ENCODE assay signal across 8 cellular contexts in genomic region chr17:81703747-81704654, GRCh38. TPM values are rescaled to one million over a fixed set of nuclear protein-coding genes. Genes with fewer than 3 reads are reported as not detected.
DNase-seq lines count a peak whose midpoint lies in the region; ATAC-seq and TF ChIP-seq lines count a peak whose summit lies in the region.

No MANE protein-coding gene starts in this region.

- H3K36me3 ChIP-seq in heart right ventricle, result peaks cover 0 to 71% (median 9%) of the 10 kb centered on the region in 9 donors

- peak overlapping the region; percentile 89 to 96 (median 92) for H3K27ac ChIP-seq in heart right ventricle
- H3K27ac ChIP-seq in substantia nigra (ENCODE audit: low read depth, low read length, poor library complexity, severe bottlenecking), result peak overlapping the region; percentile 86

- peak overlapping the region; percentile 75 to 99 (median 92) for H3K4me3 ChIP-seq in heart right ventricle

- peak in 1 of 8 donors; percentile 2 for ATAC-seq in heart right ventricle
- no peak for ATAC-seq in GM21576 (IDR thresholded peaks at IDR 0.05; ENCODE audit: unreplicated experiment)

- 22 to 25% methylated on average over 26 to 27 of the region's 27 CpGs for WGBS in heart right ventricle, 2 donors

- peaks cover 40% of the 10 kb centered on the region for H3K4me1 Mint-ChIP-seq in activated naive CD4-positive, alpha-beta T cell treated with anti-CD3 and anti-CD28 coated beads, Interleukin-2, amount 10 ng/mL, durations not matched to agents 7 days and 5 days
- H3K4me1 Mint-ChIP-seq in immature natural killer cell, result peaks cover 22% of the 10 kb centered on the region in 2 donors

- no peaks in the 10 kb centered on the region for H3K27me3 ChIP-seq in heart right ventricle

- peaks cover 19 to 38% (median 31%) of the 10 kb centered on the region in 9 donors for H3K4me1 ChIP-seq in heart right ventricle

- H3K9me3 ChIP-seq in heart right ventricle, result no peaks in the 10 kb centered on the region

- H3K4me3 Mint-ChIP-seq in activated naive CD4-positive, alpha-beta T cell treated with anti-CD3 and anti-CD28 coated beads, Interleukin-2, amount 10 ng/mL, durations not matched to agents 7 days and 5 days, result peak overlapping the region; percentile 86
- peak overlapping the region; percentile 70 to 78 (median 76) for H3K4me3 Mint-ChIP-seq in immature natural killer cell

- DNase-seq in heart right ventricle, result no peak
- DNase-seq in cardiac septum (ENCODE audit: low spot score), result no peak
- peak; percentile 52 for DNase-seq in activated naive CD4-positive, alpha-beta T cell treated with anti-CD3 and anti-CD28 coated beads, Interleukin-2, amount 10 ng/mL, durations not matched to agents 7 days and 5 days
- DNase-seq in immature natural killer cell, result peak; percentile 30 to 47 (median 36)
- no peak for DNase-seq in substantia nigra (lab: John Stamatoyannopoulos, UW)
- DNase-seq in occipital lobe (lab: John Stamatoyannopoulos, UW), result no peak
- DNase-seq in retina, result no peak

- H3K9me3 Mint-ChIP-seq in activated naive CD4-positive, alpha-beta T cell treated with anti-CD3 and anti-CD28 coated beads, Interleukin-2, amount 10 ng/mL, durations not matched to agents 7 days and 5 days, result no peaks in the 10 kb centered on the region
- no peaks in the 10 kb centered on the region for H3K9me3 Mint-ChIP-seq in immature natural killer cell

- intact Hi-C loops in heart right ventricle (cut with DNase I), result no loop called here
- intact Hi-C loops in cardiac septum (cut with DNase I), result loop anchor here (2.0 kb wide), 1 partner anchor 21 kb away; the partner anchor contains the start of gene ARL16

- H3K27ac Mint-ChIP-seq in activated naive CD4-positive, alpha-beta T cell treated with anti-CD3 and anti-CD28 coated beads, Interleukin-2, amount 10 ng/mL, durations not matched to agents 7 days and 5 days, result peak overlapping the region; percentile 89
- peak overlapping the region; percentile 73 to 93 (median 86) for H3K27ac Mint-ChIP-seq in immature natural killer cell

- CTCF ChIA-PET in activated naive CD4-positive, alpha-beta T cell treated with anti-CD3 and anti-CD28 coated beads, Interleukin-2, amount 10 ng/mL, durations not matched to agents 7 days and 5 days (lab: Charles Lee), result interaction anchor here (0.8 kb wide), 1 partner anchor 222 kb away, joined by 3 read pairs; no protein-coding TSS in a partner anchor

- peaks cover 44% of the 10 kb centered on the region for H3K36me3 Mint-ChIP-seq in activated naive CD4-positive, alpha-beta T cell treated with anti-CD3 and anti-CD28 coated beads, Interleukin-2, amount 10 ng/mL, durations not matched to agents 7 days and 5 days
- peaks cover 3 to 8% (median 5%) of the 10 kb centered on the region in 3 donors for H3K36me3 Mint-ChIP-seq in immature natural killer cell

- TF ChIP-seq CTCF in heart right ventricle (IDR thresholded peaks at IDR 0.05), result no peak

- H3K27me3 Mint-ChIP-seq in activated naive CD4-positive, alpha-beta T cell treated with anti-CD3 and anti-CD28 coated beads, Interleukin-2, amount 10 ng/mL, durations not matched to agents 7 days and 5 days, result no peaks in the 10 kb centered on the region
- H3K27me3 Mint-ChIP-seq in immature natural killer cell (ENCODE audit: low read depth in 3 of 3), result peaks cover 6 to 21% (median 10%) of the 10 kb centered on the region in 3 donors

RNA-seq across cellular contexts. Expression of gene MRPL12, which starts 0.8 kb away (rescaled TPM):
- 100 to 1,000 TPM; 105 to 216 (median 134) TPM for total RNA-seq in heart right ventricle
- 100 to 1,000 TPM; 409 to 533 TPM for polyA plus RNA-seq in heart right ventricle
- 117 TPM for total RNA-seq in cardiac septum
- 10 to 100 TPM; 43.1 to 79.4 (median 58.7) TPM for polyA plus RNA-seq in immature natural killer cell
- total RNA-seq in occipital lobe, result 4.7 TPM

RNA-seq across cellular contexts. Expression of gene SLC25A10, which starts 8.1 kb away (rescaled TPM):
- 10 to 100 TPM in 2 of 10 donors, 1 to 10 TPM in 8; 6.7 to 10.5 (median 9.1) TPM for total RNA-seq in heart right ventricle
- 10 to 100 TPM; 11.7 to 14.6 TPM for polyA plus RNA-seq in heart right ventricle
- total RNA-seq in cardiac septum, result 6.3 TPM
- 1 to 10 TPM; 5.6 to 7.5 (median 5.9) TPM for polyA plus RNA-seq in immature natural killer cell
- 4.2 TPM for total RNA-seq in occipital lobe

RNA-seq across cellular contexts. Expression of gene HGS, which starts 20.2 kb away (rescaled TPM):
- total RNA-seq in heart right ventricle, result 10 to 100 TPM; 33.1 to 53.7 (median 37.8) TPM
- polyA plus RNA-seq in heart right ventricle, result 100 to 1,000 TPM in 1 of 2 donors, 10 to 100 TPM in 1; 83.0 to 102 TPM
- 56.2 TPM for total RNA-seq in cardiac septum
- polyA plus RNA-seq in immature natural killer cell, result 10 to 100 TPM; 12.4 to 40.4 (median 17.3) TPM
- 37.6 TPM for total RNA-seq in occipital lobe

RNA-seq across cellular contexts. Expression of gene ARL16, which starts 20.4 kb away (rescaled TPM):
- total RNA-seq in heart right ventricle (10 to 100 TPM; 11.1 to 19.1 (median 15.7) TPM), cardiac septum (19.1 TPM), occipital lobe (34.0 TPM)
- polyA plus RNA-seq in heart right ventricle (10 to 100 TPM; 29.1 to 41.2 TPM), immature natural killer cell (10 to 100 TPM; 31.1 to 75.2 (median 61.8) TPM)

RNA-seq across cellular contexts. Expression of gene CCDC137, which starts 37.5 kb away (rescaled TPM):
- total RNA-seq in heart right ventricle (1 to 10 TPM; 3.4 to 9.7 (median 5.4) TPM), cardiac septum (8.2 TPM), occipital lobe (3.9 TPM)
- polyA plus RNA-seq in heart right ventricle (10 to 100 TPM; 11.3 to 14.4 TPM), immature natural killer cell (10 to 100 TPM in 1 of 3 donors, 1 to 10 TPM in 2; 1.8 to 21.7 (median 6.1) TPM)

Comparison
In these comparisons a context has a peak if more than half of its experiments do, and no peak if none do; other contexts are left out.
1. DNase-seq: peak in activated naive CD4-positive, alpha-beta T cell treated with anti-CD3 and anti-CD28 coated beads, Interleukin-2, amount 10 ng/mL, durations not matched to agents 7 days and 5 days (single experiment) and immature natural killer cell (3 of 3); none in heart right ventricle (0 of 2), cardiac septum (single experiment), substantia nigra (0 of 49), occipital lobe (single experiment) and retina (single experiment).
2. RNA of gene MRPL12, which starts 0.8 kb away (total RNA-seq): 105 to 216 TPM in heart right ventricle and 117 TPM in cardiac septum (single experiment); 4.7 TPM in occipital lobe (single experiment); every median in the first group is over 10 times any median in the second.